In genomic region chr1:183635112-183635605, GRCh38 we compare ENCODE assay signal across 9 cellular contexts. TPM values are rescaled to one million over a fixed set of nuclear protein-coding genes. Genes with fewer than 3 reads are reported as not detected.
DNase-seq lines count a peak whose midpoint lies in the region; ATAC-seq and TF ChIP-seq lines count a peak whose summit lies in the region.
"Had no signal": no experiment of that assay in that cellular context is flagged by ENCODE, and none has a peak within 500 bp of the region (broad histone marks: within the 10 kb centered on the region; RNA-seq: fewer than 3 reads in every experiment).

No MANE protein-coding gene starts in this region.

- H3K36me3 ChIP-seq in lung (ENCODE audit: control insufficient read depth in 2 of 2, insufficient read depth in 2 of 2, low read length in 2 of 2), result peaks cover 0 to 2% of the 10 kb centered on the region in 2 donors

- peaks cover 1 to 10% of the 10 kb centered on the region in 2 donors for H3K4me1 ChIP-seq in lung (ENCODE audit: control insufficient read depth in 2 of 2, insufficient read depth in 2 of 2, low read length in 2 of 2)

- no peaks in the 10 kb centered on the region for H3K9me3 ChIP-seq in lung (ENCODE audit: control insufficient read depth in 2 of 2, insufficient read depth in 1 of 2, low read length in 1 of 2)

- ATAC-seq in HG03159 (IDR thresholded peaks at IDR 0.05; ENCODE audit: unreplicated experiment) (peak; percentile 3), lung (ENCODE audit: insufficient read depth, low FRiP score) (peak; percentile 38), GM19467 (IDR thresholded peaks at IDR 0.05; ENCODE audit: unreplicated experiment) (no peak)
- ATAC-seq in stimulated activated naive CD8-positive, alpha-beta T cell treated with anti-CD3 and anti-CD28 coated beads, Interleukin-15, amount 100 ng/mL, for 72 hours, result peak; percentile 16

- peak overlapping the region; percentile 99 to 100 for H3K27ac Mint-ChIP-seq in stimulated activated naive CD8-positive, alpha-beta T cell treated with anti-CD3 and anti-CD28 coated beads, Interleukin-15, amount 100 ng/mL, for 72 hours

- DNase-seq in NCI-H2107 treated with DMSO at 0.1 percent for 48 hours (lab: John Stamatoyannopoulos, UW; ENCODE audit: unreplicated experiment) (peak; percentile 16), NCI-H2107 (lab: John Stamatoyannopoulos, UW) (no peak), UCSD-AML1 (lab: John Stamatoyannopoulos, UW; ENCODE audit: unreplicated experiment) (peak; percentile 48), dermis blood vessel endothelial cell (peak; percentile 51), lung (ENCODE audit: low spot score) (peak; percentile 61)
- no peak for DNase-seq in stimulated activated naive CD8-positive, alpha-beta T cell treated with anti-CD3 and anti-CD28 coated beads, Interleukin-15, amount 100 ng/mL, for 72 hours

- no peaks in the 10 kb centered on the region for H3K27me3 ChIP-seq in lung (ENCODE audit: control insufficient read depth, insufficient read depth)

- peaks cover 35% of the 10 kb centered on the region for H3K4me1 Mint-ChIP-seq in stimulated activated naive CD8-positive, alpha-beta T cell treated with anti-CD3 and anti-CD28 coated beads, Interleukin-15, amount 100 ng/mL, for 72 hours

- WGBS in lung, 2 donors, result 0 to 1% methylated on average over 37 to 42 of the region's 42 CpGs

- peak overlapping the region; percentile 88 to 99 for H3K27ac ChIP-seq in lung (ENCODE audit: low read depth in 1 of 2, low read length in 1 of 2)

- H3K4me3 Mint-ChIP-seq in stimulated activated naive CD8-positive, alpha-beta T cell treated with anti-CD3 and anti-CD28 coated beads, Interleukin-15, amount 100 ng/mL, for 72 hours, result peak overlapping the region; percentile 99 to 100

- no peak for TF ChIP-seq CTCF in lung (IDR thresholded peaks at IDR 0.05; ENCODE audit: control extremely low read depth, extremely low read depth)

- no peaks in the 10 kb centered on the region for H3K9me3 Mint-ChIP-seq in stimulated activated naive CD8-positive, alpha-beta T cell treated with anti-CD3 and anti-CD28 coated beads, Interleukin-15, amount 100 ng/mL, for 72 hours

- peak overlapping the region; percentile 95 for H3K4me3 ChIP-seq in lung

- H3K27me3 Mint-ChIP-seq in stimulated activated naive CD8-positive, alpha-beta T cell treated with anti-CD3 and anti-CD28 coated beads, Interleukin-15, amount 100 ng/mL, for 72 hours, result peaks cover 9% of the 10 kb centered on the region

RNA-seq across cellular contexts. Expression of gene ARPC5, which starts 0.4 kb away (rescaled TPM):
- 172 and 229 TPM in 2 replicates for total RNA-seq in dermis blood vessel endothelial cell
- total RNA-seq in lung, result 100 to 1,000 TPM; 166 to 211 TPM
- 100 to 1,000 TPM; 165 to 266 TPM for polyA plus RNA-seq in lung

RNA-seq across cellular contexts. Expression of gene APOBEC4, which starts 18.0 kb away (rescaled TPM):
- total RNA-seq in dermis blood vessel endothelial cell, result not detected in 2 replicates
- total RNA-seq in lung, result 1 to 10 TPM; 3.3 to 5.3 TPM
- polyA plus RNA-seq in lung, result 1 to 10 TPM; 1.4 to 2.9 TPM
- total RNA-seq: Daoy had no signal

RNA-seq across cellular contexts. Expression of gene NCF2, which starts 44.9 kb away (rescaled TPM):
- not detected in 2 replicates for total RNA-seq in dermis blood vessel endothelial cell
- total RNA-seq in lung, result 10 to 100 TPM; 38.7 to 99.0 TPM
- polyA plus RNA-seq in lung, result 100 to 1,000 TPM in 1 of 2 donors, 10 to 100 TPM in 1; 49.6 to 193 TPM

Comparison
In these comparisons a context has a peak if more than half of its experiments do, and no peak if none do; other contexts are left out.
1. DNase-seq: peak in NCI-H2107 treated with DMSO at 0.1 percent for 48 hours (single experiment), UCSD-AML1 (single experiment), dermis blood vessel endothelial cell (single experiment) and lung (single experiment); none in NCI-H2107 (single experiment) and stimulated activated naive CD8-positive, alpha-beta T cell treated with anti-CD3 and anti-CD28 coated beads, Interleukin-15, amount 100 ng/mL, for 72 hours (0 of 2).
2. RNA of gene NCF2, which starts 44.9 kb away (total RNA-seq): 38.7 to 99.0 TPM in lung; not detected in dermis blood vessel endothelial cell; every median in the first group is over 10 times any median in the second.